15 cellular contexts compared by ENCODE assay signal in the genomic region with DNA sequence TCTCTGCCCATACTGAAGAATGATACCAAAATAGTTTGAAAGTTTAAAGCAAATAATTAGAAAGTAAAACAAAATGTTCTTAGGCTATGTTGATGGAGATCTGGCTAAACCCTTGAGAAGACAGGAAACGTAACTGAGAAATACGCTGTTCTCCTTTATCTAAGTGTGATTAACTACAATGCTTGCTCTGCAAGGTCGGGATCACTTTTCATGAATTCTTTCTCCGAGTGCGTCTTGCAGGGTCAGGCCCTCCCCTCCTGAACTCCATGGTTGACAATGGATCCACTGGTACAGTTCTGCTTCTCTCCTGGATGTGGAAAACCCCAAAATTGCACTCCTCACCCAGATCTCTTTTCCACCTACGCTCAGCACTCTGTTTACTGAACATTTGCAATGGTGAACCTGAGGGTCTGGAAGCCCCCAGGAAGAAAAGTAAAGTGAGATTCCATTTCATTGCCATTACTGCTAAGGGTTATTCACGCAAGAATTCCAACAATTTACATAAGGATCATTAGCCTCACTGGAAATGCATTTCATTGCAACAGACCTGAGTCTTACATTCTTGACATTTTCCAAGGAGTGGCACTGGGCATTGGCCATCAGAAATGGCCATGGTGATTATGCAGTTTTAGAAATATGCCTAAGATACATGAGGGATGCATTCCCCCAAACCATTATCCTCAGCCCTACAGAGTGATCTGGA. TPM values are rescaled to one million over a fixed set of nuclear protein-coding genes. Genes with fewer than 3 reads are reported as not detected.
DNase-seq lines count a peak whose midpoint lies in the region; ATAC-seq, FAIRE-seq and TF ChIP-seq lines count a peak whose summit lies in the region.
"Had no signal": no experiment of that assay in that cellular context is flagged by ENCODE, and none has a peak within 500 bp of the region (broad histone marks: within the 10 kb centered on the region; RNA-seq: fewer than 3 reads in every experiment).

No MANE protein-coding gene starts in this region.

- DNase-seq in SK-N-SH (no peak), astrocyte (ENCODE audit: low read depth) (peak; percentile 72), islet precursor cell (peak; percentile 74), smooth muscle cell (lab: John Stamatoyannopoulos, UW; ENCODE audit: unreplicated experiment) (no peak), NCI-H345 treated with DMSO at 0.1 percent for 48 hours (lab: John Stamatoyannopoulos, UW; ENCODE audit: unreplicated experiment) (no peak), transverse colon (no peak), T-helper 2 cell (no peak)
- DNase-seq: NCI-H1436 treated with DMSO at 0.1 percent for 48 hours had no signal

- H3F3A ChIP-seq in SK-N-SH (replicated peaks; ENCODE audit: insufficient read depth) (no peaks in the 10 kb centered on the region), smooth muscle cell (ENCODE audit: low read depth) (no peaks in the 10 kb centered on the region)

- H4K20me1 ChIP-seq in SK-N-SH (ENCODE audit: insufficient read depth) (no peaks in the 10 kb centered on the region), astrocyte (ENCODE audit: insufficient read depth, low read length) (no peaks in the 10 kb centered on the region), smooth muscle cell (ENCODE audit: low read depth) (no peaks in the 10 kb centered on the region)

- POLR2A ChIA-PET in SK-N-SH (lab: Yijun Ruan, JAX) = no interaction called here

- H3K27ac Mint-ChIP-seq in astrocyte (ENCODE audit: unreplicated experiment) = peak overlapping the region; percentile 20
- H3K27ac Mint-ChIP-seq: activated CD8-positive, alpha-beta T cell treated with anti-CD3 and anti-CD28 coated beads, Interleukin-2, amount 10 ng/mL, durations not matched to agents 7 days and 5 days; activated T-helper 17 cell treated with anti-CD3 and anti-CD28 coated beads, Interleukin-2, amount 50 U/mL, for 72 hours had no signal

- TF ChIP-seq EP300 in SK-N-SH (IDR thresholded peaks at IDR 0.05; ENCODE audit: borderline replicate concordance in 1 of 2, low read depth in 1 of 2, low read length in 1 of 2) = no peak
- TF ChIP-seq EP300 in transverse colon (IDR thresholded peaks at IDR 0.05; ENCODE audit: low read depth) = no peak

- peaks cover 2% of the 10 kb centered on the region for H3K4me1 Mint-ChIP-seq in astrocyte (ENCODE audit: low read depth, unreplicated experiment)
- H3K4me1 Mint-ChIP-seq: activated T-helper 17 cell treated with anti-CD3 and anti-CD28 coated beads, Interleukin-2, amount 50 U/mL, for 72 hours; naive thymus-derived CD8-positive, alpha-beta T cell had no signal

- H3K4me2 ChIP-seq in SK-N-SH (no peak overlapping the region), astrocyte (ENCODE audit: low read length) (no peak overlapping the region), smooth muscle cell (peak overlapping the region; percentile 20)

- H3K4me3 ChIP-seq in SK-N-SH (ENCODE audit: low read depth in 2 of 2, low read length in 1 of 2) (no peak overlapping the region), astrocyte (ENCODE audit: insufficient read depth, low read depth, low read length) (no peak overlapping the region), smooth muscle cell (no peak overlapping the region), transverse colon (no peak overlapping the region)
- H3K4me3 ChIP-seq: right atrium auricular region had no signal

- H3K4me3 Mint-ChIP-seq in astrocyte (ENCODE audit: unreplicated experiment) = no peak overlapping the region
- H3K4me3 Mint-ChIP-seq: activated CD8-positive, alpha-beta T cell treated with anti-CD3 and anti-CD28 coated beads, Interleukin-2, amount 10 ng/mL, durations not matched to agents 7 days and 5 days; activated T-helper 17 cell treated with anti-CD3 and anti-CD28 coated beads, Interleukin-2, amount 50 U/mL, for 72 hours; naive thymus-derived CD8-positive, alpha-beta T cell; type B pancreatic cell had no signal

- peak; percentile 53 for ATAC-seq in SK-N-SH treated with all-trans-retinoic acid at 6 μM for 48 hours
- ATAC-seq: activated CD8-positive, alpha-beta T cell treated with anti-CD3 and anti-CD28 coated beads, Interleukin-2, amount 10 ng/mL, durations not matched to agents 7 days and 5 days had no signal

- CTCF ChIA-PET in SK-N-SH (lab: Yijun Ruan, JAX) = interaction anchor here (0.6 to 6.4 kb wide), 29 partner anchors 10 to 333 kb away, joined by 3 to 109 read pairs (median 6); no protein-coding TSS in a partner anchor

- no peak overlapping the region for H2AFZ ChIP-seq in SK-N-SH (ENCODE audit: low read depth)
- no peak overlapping the region for H2AFZ ChIP-seq in astrocyte (ENCODE audit: low read depth, low read length)
- peak overlapping the region; percentile 32 for H2AFZ ChIP-seq in smooth muscle cell (ENCODE audit: low read depth)

- intact Hi-C loops in transverse colon (cut with DNase I; ENCODE audit: low total_unique reads) = loop anchor here (10.0 kb wide), 1 partner anchor 130 kb away; no protein-coding TSS in a partner anchor

- peaks cover 6% of the 10 kb centered on the region for H3K27me3 Mint-ChIP-seq in astrocyte (ENCODE audit: low read depth, unreplicated experiment)

- no peaks in the 10 kb centered on the region for H3K9me2 ChIP-seq in SK-N-SH

- 90% methylated on average over 7 of the region's 7 CpGs for WGBS in SK-N-SH (ENCODE audit: low lambda C conversion rate)
- 26% methylated on average over 7 of the region's 7 CpGs for WGBS in smooth muscle cell (ENCODE audit: low lambda C conversion rate)
- WGBS in transverse colon (ENCODE audit: low coverage in 1 of 2), 2 donors = 79 to 85% methylated on average over 5 to 7 of the region's 7 CpGs

- TF ChIP-seq CTCF in SK-N-SH (IDR thresholded peaks at IDR 0.05) (no peak), astrocyte (IDR thresholded peaks at IDR 0.05; ENCODE audit: insufficient read depth, low read depth, low read length) (no peak), smooth muscle cell (IDR thresholded peaks at IDR 0.05; ENCODE audit: borderline replicate concordance, insufficient read depth, poor library complexity, severe bottlenecking) (no peak), transverse colon (IDR thresholded peaks at IDR 0.05) (no peak)

- in situ Hi-C loops in transverse colon (cut with MboI; ENCODE audit: low pct_ligation_motif_present in 1 of 4, low pct_unique_long_range_greater_than_20kb in 1 of 4, low sequenced_read_pairs in 3 of 4) = loop anchor here in 3 of 4 donors (5.0 to 25.0 kb wide), 5 partner anchors 140 to 338 kb away; no protein-coding TSS in a partner anchor

- H3K9ac ChIP-seq in SK-N-SH (no peak overlapping the region), astrocyte (ENCODE audit: low read length) (no peak overlapping the region), smooth muscle cell (ENCODE audit: low read depth) (no peak overlapping the region)

- peaks cover 9% of the 10 kb centered on the region for H3K9me3 Mint-ChIP-seq in astrocyte (ENCODE audit: unreplicated experiment)
- H3K9me3 Mint-ChIP-seq: activated T-helper 17 cell treated with anti-CD3 and anti-CD28 coated beads, Interleukin-2, amount 50 U/mL, for 72 hours; type B pancreatic cell had no signal

- H3K9me3 ChIP-seq in SK-N-SH (peaks cover 12% of the 10 kb centered on the region; the same call in 1 of the 2 replicates), astrocyte (ENCODE audit: insufficient read depth, low read depth, low read length) (no peaks in the 10 kb centered on the region), smooth muscle cell (replicated peaks; ENCODE audit: low read depth) (no peaks in the 10 kb centered on the region), transverse colon (peaks cover 0 to 3% of the 10 kb centered on the region in 2 donors)

- TF ChIP-seq POLR2A in transverse colon (IDR thresholded peaks at IDR 0.05) = no peak

- H3K27ac ChIP-seq in SK-N-SH (ENCODE audit: low read depth in 2 of 2, low read length in 1 of 2) (no peak overlapping the region), astrocyte (ENCODE audit: low read depth, low read length) (no peak overlapping the region), smooth muscle cell (ENCODE audit: low read depth) (no peak overlapping the region), transverse colon (no peak overlapping the region)
- H3K27ac ChIP-seq: 22Rv1, right atrium auricular region had no signal

- H3K79me2 ChIP-seq in SK-N-SH (ENCODE audit: insufficient read depth) = no peaks in the 10 kb centered on the region
- H3K79me2 ChIP-seq in astrocyte (ENCODE audit: insufficient read depth, low read length) = no peaks in the 10 kb centered on the region
- no peaks in the 10 kb centered on the region for H3K79me2 ChIP-seq in smooth muscle cell (ENCODE audit: low read depth)

- no peak for TF ChIP-seq RAD21 in SK-N-SH (IDR thresholded peaks at IDR 0.05; ENCODE audit: low read length)

- H3K4me1 ChIP-seq in SK-N-SH (ENCODE audit: control insufficient read depth in 1 of 2, insufficient read depth in 2 of 2, low read depth in 1 of 2, low read length in 1 of 2) (peaks cover 0 to 10% of the 10 kb centered on the region in 2 experiments; a peak in 1 of 4 replicates), astrocyte (ENCODE audit: insufficient read depth, low read length) (peaks cover 6% of the 10 kb centered on the region), smooth muscle cell (ENCODE audit: low read depth) (peaks cover 7% of the 10 kb centered on the region), transverse colon (no peaks in the 10 kb centered on the region)
- H3K4me1 ChIP-seq: right atrium auricular region had no signal

- FAIRE-seq in astrocyte (lab: Jason Lieb, UNC) = peak; percentile 41

- no peaks in the 10 kb centered on the region for H3K27me3 ChIP-seq in SK-N-SH (ENCODE audit: insufficient read depth)
- no peaks in the 10 kb centered on the region for H3K27me3 ChIP-seq in astrocyte (ENCODE audit: insufficient read depth, low read length)
- H3K27me3 ChIP-seq in smooth muscle cell (ENCODE audit: low read depth) = no peaks in the 10 kb centered on the region
- H3K27me3 ChIP-seq in transverse colon = no peaks in the 10 kb centered on the region
- H3K27me3 ChIP-seq: right atrium auricular region had no signal

- H3K36me3 ChIP-seq in SK-N-SH (replicated peaks in 1 of 2; ENCODE audit: control insufficient read depth in 1 of 2, insufficient read depth in 2 of 2, low read length in 1 of 2) (no peaks in the 10 kb centered on the region), astrocyte (ENCODE audit: insufficient read depth, low read length) (no peaks in the 10 kb centered on the region), smooth muscle cell (ENCODE audit: low read depth) (no peaks in the 10 kb centered on the region), transverse colon (no peaks in the 10 kb centered on the region)
- H3K36me3 ChIP-seq: right atrium auricular region had no signal

- H3K36me3 Mint-ChIP-seq in astrocyte (ENCODE audit: low read depth, unreplicated experiment) = no peaks in the 10 kb centered on the region
- H3K36me3 Mint-ChIP-seq: naive thymus-derived CD8-positive, alpha-beta T cell; type B pancreatic cell had no signal

RNA-seq across cellular contexts. Expression of gene WWC2, which starts 24.6 kb away (rescaled TPM):
- 18.4 and 19.0 TPM in 2 replicates for polyA plus RNA-seq in SK-N-SH (2012; rRNA removed)
- 18.1 and 19.6 TPM in 2 replicates for polyA plus RNA-seq in SK-N-SH (2012; cell fraction: cytosol; rRNA removed)
- 33.7 TPM in 2 replicates for polyA plus RNA-seq in SK-N-SH (2012; cell fraction: nucleus; rRNA removed)
- total RNA-seq in astrocyte = 51.6 and 62.6 TPM in 2 replicates
- total RNA-seq in smooth muscle cell = 13.5 and 18.1 TPM in 2 replicates
- polyA plus RNA-seq in smooth muscle cell = 11.2 TPM in 2 replicates
- 10 to 100 TPM in 1 of 4 donors, 1 to 10 TPM in 3; 6.6 to 79.7 (median 9.4) TPM for total RNA-seq in transverse colon

Comparison
In these comparisons a context has a peak if more than half of its experiments do, and no peak if none do; other contexts are left out.
1. DNase-seq: peak in astrocyte (single experiment) and islet precursor cell (single experiment); none in SK-N-SH (single experiment), smooth muscle cell (single experiment), NCI-H345 treated with DMSO at 0.1 percent for 48 hours (single experiment), transverse colon (single experiment) and T-helper 2 cell (0 of 5).